Comparison of ENCODE assay signal across 9 cellular contexts in genomic region chr10:125061557-125062243, GRCh38.
A peak's percentile ranks its signal among the peaks of the same experiment; 100 is the strongest.
DNase-seq lines count a peak whose midpoint lies in the region; ATAC-seq and TF ChIP-seq lines count a peak whose summit lies in the region.
"Had no signal": no experiment of that assay in that cellular context is flagged by ENCODE, and none has a peak within 500 bp of the region (broad histone marks: within the 10 kb centered on the region; RNA-seq: fewer than 3 reads in every experiment).

No MANE protein-coding gene starts in this region.

- no peak overlapping the region for H3K4me3 ChIP-seq in right atrium auricular region
- no peak overlapping the region for H3K4me3 ChIP-seq in adrenal gland
- peak overlapping the region in 1 of 2 donors; percentile 24 for H3K4me3 ChIP-seq in mucosa of rectum (ENCODE audit: low read length in 2 of 2)

- intact Hi-C loops in Right ventricle myocardium superior (cut with DNase I), result loop anchor here (5.0 kb wide), 2 partner anchors 64 to 96 kb away; no protein-coding TSS in a partner anchor
- intact Hi-C loops in adrenal gland (cut with DNase I), result loop anchor here in 1 of 2 donors (5.0 kb wide), 1 partner anchor 69 kb away; no protein-coding TSS in a partner anchor
- intact Hi-C loops in activated CD4-positive, alpha-beta T cell treated with anti-CD3 and anti-CD28 coated beads for 36 hours (cut with DNase I, micrococcal nuclease), result loop anchor here in 1 of 2 experiments (1.0 kb wide), 1 partner anchor 531 kb away; no protein-coding TSS in a partner anchor

- 63 to 70% (median 65%) methylated on average over 17 to 21 of the region's 21 CpGs for WGBS in adrenal gland, 4 donors

- TF ChIP-seq POLR2A in adrenal gland (IDR thresholded peaks at IDR 0.05), result no peak

- no peaks in the 10 kb centered on the region for H3K9me3 Mint-ChIP-seq in activated CD4-positive, alpha-beta T cell treated with anti-CD3 and anti-CD28 coated beads for 36 hours (ENCODE audit: low read depth)
- H3K9me3 Mint-ChIP-seq: activated naive CD4-positive, alpha-beta T cell treated with anti-CD3 and anti-CD28 coated beads, Interleukin-2, amount 50 U/mL, for 24 hours had no signal

- peak overlapping the region; percentile 20 to 39 for H3K9ac ChIP-seq in mucosa of rectum (ENCODE audit: low read depth in 1 of 2, low read length in 2 of 2)

- H3K9me3 ChIP-seq in right atrium auricular region, result no peaks in the 10 kb centered on the region
- H3K9me3 ChIP-seq in adrenal gland (replicated peaks in 1 of 3), result no peaks in the 10 kb centered on the region
- no peaks in the 10 kb centered on the region for H3K9me3 ChIP-seq in mucosa of rectum (ENCODE audit: control insufficient read depth in 2 of 2, low read length in 2 of 2)

- no peaks in the 10 kb centered on the region for H3K27me3 ChIP-seq in right atrium auricular region
- H3K27me3 ChIP-seq in adrenal gland, result no peaks in the 10 kb centered on the region
- no peaks in the 10 kb centered on the region for H3K27me3 ChIP-seq in mucosa of rectum (ENCODE audit: control insufficient read depth in 2 of 2, insufficient read depth in 2 of 2, low read length in 2 of 2)

- H3K27ac ChIP-seq in right atrium auricular region (peak overlapping the region; percentile 76 to 93), adrenal gland (peak overlapping the region in 4 of 5 donors; percentile 15 to 95 (median 52)), mucosa of rectum (ENCODE audit: low read depth in 2 of 2, low read length in 2 of 2) (peak overlapping the region; percentile 58 to 69)

- H3K4me1 Mint-ChIP-seq in activated CD4-positive, alpha-beta T cell treated with anti-CD3 and anti-CD28 coated beads for 36 hours, result peaks cover 15% of the 10 kb centered on the region

- no peak for TF ChIP-seq CTCF in right atrium auricular region (IDR thresholded peaks at IDR 0.05)
- TF ChIP-seq CTCF in adrenal gland (IDR thresholded peaks at IDR 0.05), result no peak

- no peaks in the 10 kb centered on the region for H3K36me3 Mint-ChIP-seq in activated CD4-positive, alpha-beta T cell treated with anti-CD3 and anti-CD28 coated beads for 36 hours (ENCODE audit: low read depth)
- H3K36me3 Mint-ChIP-seq: activated naive CD4-positive, alpha-beta T cell treated with anti-CD3 and anti-CD28 coated beads, Interleukin-2, amount 50 U/mL, for 24 hours had no signal

- H3K27me3 Mint-ChIP-seq in activated CD4-positive, alpha-beta T cell treated with anti-CD3 and anti-CD28 coated beads for 36 hours, result peaks cover 36% of the 10 kb centered on the region

- DNase-seq in right atrium auricular region (ENCODE audit: low spot score) (no peak), Right ventricle myocardium superior (no peak), adrenal gland (peak in 1 of 7 donors; percentile 27), NCI-H1048 (lab: John Stamatoyannopoulos, UW) (no peak), NCI-H69 (lab: John Stamatoyannopoulos, UW) (no peak), A172 (ENCODE audit: low spot score) (no peak)
- DNase-seq in activated CD4-positive, alpha-beta T cell treated with anti-CD3 and anti-CD28 coated beads for 36 hours, result no peak

- H3K27ac Mint-ChIP-seq in activated CD4-positive, alpha-beta T cell treated with anti-CD3 and anti-CD28 coated beads for 36 hours, result no peak overlapping the region
- H3K27ac Mint-ChIP-seq: activated naive CD4-positive, alpha-beta T cell treated with anti-CD3 and anti-CD28 coated beads, Interleukin-2, amount 50 U/mL, for 24 hours had no signal

- CTCF ChIA-PET in activated CD4-positive, alpha-beta T cell treated with anti-CD3 and anti-CD28 coated beads for 36 hours (lab: Charles Lee), result interaction anchor here (0.5 to 2.2 kb wide), 3 partner anchors 12 to 141 kb away, joined by 3 to 14 read pairs (median 3); no protein-coding TSS in a partner anchor

- POLR2A ChIA-PET in activated CD4-positive, alpha-beta T cell treated with anti-CD3 and anti-CD28 coated beads for 36 hours (lab: Charles Lee), result interaction anchor here (0.6 kb wide), 1 partner anchor 182 kb away, joined by 4 read pairs; no protein-coding TSS in a partner anchor

- peaks cover 0 to 100% of the 10 kb centered on the region in 2 donors for H3K4me1 ChIP-seq in right atrium auricular region
- H3K4me1 ChIP-seq in adrenal gland (replicated peaks in 1 of 2), result peaks cover 38 to 83% of the 10 kb centered on the region in 2 donors
- peaks cover 45 to 64% of the 10 kb centered on the region in 2 donors for H3K4me1 ChIP-seq in mucosa of rectum (ENCODE audit: control insufficient read depth in 2 of 2, insufficient read depth in 2 of 2, low read length in 2 of 2)

- no peak for ATAC-seq in Right ventricle myocardium superior (ENCODE audit: poor library complexity)
- ATAC-seq in activated CD4-positive, alpha-beta T cell treated with anti-CD3 and anti-CD28 coated beads for 36 hours, result no peak

- H3K4me3 Mint-ChIP-seq in activated CD4-positive, alpha-beta T cell treated with anti-CD3 and anti-CD28 coated beads for 36 hours, result no peak overlapping the region
- H3K4me3 Mint-ChIP-seq: activated naive CD4-positive, alpha-beta T cell treated with anti-CD3 and anti-CD28 coated beads, Interleukin-2, amount 50 U/mL, for 24 hours had no signal

- H3K36me3 ChIP-seq in right atrium auricular region (peaks cover 5% of the 10 kb centered on the region), adrenal gland (replicated peaks in 1 of 2) (no peaks in the 10 kb centered on the region), mucosa of rectum (ENCODE audit: control insufficient read depth in 2 of 2, insufficient read depth in 2 of 2, low read length in 2 of 2) (peaks cover 5% of the 10 kb centered on the region in 2 donors)
